23 cellular contexts compared by ENCODE assay signal in genomic region chr20:58069796-58070663, GRCh38.
A peak's percentile ranks its signal among the peaks of the same experiment; 100 is the strongest.
DNase-seq lines count a peak whose midpoint lies in the region; ATAC-seq, FAIRE-seq and TF ChIP-seq lines count a peak whose summit lies in the region.
"Had no signal": no experiment of that assay in that cellular context is flagged by ENCODE, and none has a peak within 500 bp of the region (broad histone marks: within the 10 kb centered on the region; RNA-seq: fewer than 3 reads in every experiment).

No MANE protein-coding gene starts in this region.

- H3K14ac ChIP-seq in H1 (ENCODE audit: insufficient read length), result no peak overlapping the region

- H3K4me2 ChIP-seq in H1 (ENCODE audit: insufficient read depth in 1 of 2, low read depth in 2 of 2, low read length in 2 of 2) (no peak overlapping the region), neural progenitor cell (no peak overlapping the region)
- H3K4me2 ChIP-seq: BLaER1 treated with 17β-estradiol and CSF1 and Interleukin-3, amounts not matched to agents 10 nM and 100 nM had no signal

- H3K9me3 ChIP-seq in H1 (ENCODE audit: insufficient read depth in 2 of 2, low read depth in 1 of 2, low read length in 1 of 2), result no peaks in the 10 kb centered on the region
- H3K9me3 ChIP-seq in neural progenitor cell (ENCODE audit: low read depth), result no peaks in the 10 kb centered on the region

- no peak overlapping the region for H3K18ac ChIP-seq in H1 (ENCODE audit: extremely low read depth, low read length)

- WGBS in H1 (ENCODE audit: extremely low coverage in 1 of 2, insufficient coverage in 1 of 2, insufficient read length in 1 of 2, insufficient replicate concordance in 2 of 2, low coverage in 1 of 2, low lambda C conversion rate in 2 of 2, missing lambda C conversion rate in 1 of 2), 2 experiments, result 92% methylated on average over 14 of the region's 16 CpGs; no CpG with 5 or more reads in 1 of the 2 experiments

- no peak overlapping the region for H3K56ac ChIP-seq in H1 (replicated peaks; ENCODE audit: insufficient read length, low read depth, low read length)

- H3K9ac ChIP-seq in H1 (replicated peaks in 1 of 4; ENCODE audit: extremely low read depth in 1 of 4, low read depth in 3 of 4, low read length in 3 of 4) (no peak overlapping the region), neural progenitor cell (no peak overlapping the region)
- H3K9ac ChIP-seq: BLaER1 treated with 17β-estradiol and CSF1 and Interleukin-3, amounts not matched to agents 10 nM and 100 nM had no signal

- H2BK120ac ChIP-seq in H1 (replicated peaks; ENCODE audit: low read depth, low read length), result no peak overlapping the region

- H3K27ac Mint-ChIP-seq in activated CD8-positive, alpha-beta memory T cell treated with anti-CD3 and anti-CD28 coated beads, Interleukin-2, amount 10 ng/mL, durations not matched to agents 7 days and 5 days, result no peak overlapping the region
- H3K27ac Mint-ChIP-seq in neural progenitor cell, result peak overlapping the region; percentile 37
- H3K27ac Mint-ChIP-seq: CD8-positive, alpha-beta T cell; H9 had no signal

- TF ChIP-seq EP300 in H1 (IDR thresholded peaks at IDR 0.05; ENCODE audit: borderline replicate concordance in 1 of 2, low read depth in 2 of 2, low read length in 2 of 2), result no peak

- POLR2A ChIA-PET in H1 (lab: Charles Lee; ENCODE audit: partially characterized antibody), result no interaction called here

- H3K4me3 ChIP-seq in H1 (ENCODE audit: extremely low read depth in 1 of 4, insufficient read depth in 2 of 4, low read depth in 3 of 4, low read length in 4 of 4), result no peak overlapping the region
- no peak overlapping the region for H3K4me3 ChIP-seq in neural progenitor cell
- H3K4me3 ChIP-seq: BLaER1 treated with 17β-estradiol and CSF1 and Interleukin-3, amounts not matched to agents 10 nM and 100 nM had no signal

- no peak overlapping the region for H2BK12ac ChIP-seq in H1 (ENCODE audit: low read depth, low read length)

- H4K5ac ChIP-seq in H1 (ENCODE audit: insufficient read length, low read depth, low read length), result no peak overlapping the region

- H3K4me1 Mint-ChIP-seq in activated CD8-positive, alpha-beta memory T cell treated with anti-CD3 and anti-CD28 coated beads, Interleukin-2, amount 10 ng/mL, durations not matched to agents 7 days and 5 days, result peaks cover 4% of the 10 kb centered on the region
- H3K4me1 Mint-ChIP-seq in neural progenitor cell, result peaks cover 9% of the 10 kb centered on the region

- peak; percentile 22 for DNase-seq in activated CD8-positive, alpha-beta memory T cell treated with anti-CD3 and anti-CD28 coated beads, Interleukin-2, amount 10 ng/mL, durations not matched to agents 7 days and 5 days
- DNase-seq in H1 (ENCODE audit: low read depth in 1 of 2, low spot score in 2 of 2), result peak in 1 of 2 experiments; percentile 36
- no peak for DNase-seq in neural progenitor cell (ENCODE audit: low spot score)
- DNase-seq in urothelium cell line (ENCODE audit: low spot score), result peak; percentile 6
- no peak for DNase-seq in T-helper 9 cell
- no peak for DNase-seq in NK-92 treated with Interleukin-12 subunit alpha and Interleukin-12 subunit beta, amount 100 ng/mL, for 24 hours (lab: John Stamatoyannopoulos, UW)
- DNase-seq: H9, Karpas-422, NCI-H1417 treated with DMSO at 0.1 percent for 48 hours, NCI-H187 treated with DMSO at 0.1 percent for 48 hours, NCI-H226, NCI-H524, NCI-H82, PC-3, RPMI8226, SIG-M5 had no signal

- no peaks in the 10 kb centered on the region for H3K36me3 Mint-ChIP-seq in activated CD8-positive, alpha-beta memory T cell treated with anti-CD3 and anti-CD28 coated beads, Interleukin-2, amount 10 ng/mL, durations not matched to agents 7 days and 5 days
- no peaks in the 10 kb centered on the region for H3K36me3 Mint-ChIP-seq in neural progenitor cell
- H3K36me3 Mint-ChIP-seq: CD8-positive, alpha-beta T cell; IgD-negative memory B cell had no signal

- H3K27ac ChIP-seq in H1 (ENCODE audit: low read depth, low read length) (no peak overlapping the region), neural progenitor cell (no peak overlapping the region)
- H3K27ac ChIP-seq: BLaER1 treated with 17β-estradiol and CSF1 and Interleukin-3, amounts not matched to agents 10 nM and 100 nM; HL-60 had no signal

- no peak overlapping the region for H3K23ac ChIP-seq in H1 (ENCODE audit: insufficient read length)

- H2AK5ac ChIP-seq in H1 (ENCODE audit: low read depth, low read length), result no peak overlapping the region

- H3K27me3 ChIP-seq in H1 (replicated peaks in 1 of 4; ENCODE audit: control insufficient read depth in 3 of 4, extremely low read depth in 1 of 4, insufficient read depth in 3 of 4, low read length in 3 of 4) (no peaks in the 10 kb centered on the region; a peak in 1 of 7 replicates), neural progenitor cell (no peaks in the 10 kb centered on the region)
- H3K27me3 ChIP-seq: BLaER1 treated with 17β-estradiol and CSF1 and Interleukin-3, amounts not matched to agents 10 nM and 100 nM had no signal

- H2BK5ac ChIP-seq in H1 (ENCODE audit: low read depth, low read length), result no peak overlapping the region

- no peaks in the 10 kb centered on the region for H3F3A ChIP-seq in neural progenitor cell (ENCODE audit: low read depth)

- H4K20me1 ChIP-seq in H1 (replicated peaks in 1 of 2; ENCODE audit: control insufficient read depth in 1 of 2, insufficient read depth in 2 of 2, low read length in 2 of 2) (no peaks in the 10 kb centered on the region), neural progenitor cell (ENCODE audit: low read depth) (no peaks in the 10 kb centered on the region)
- H4K20me1 ChIP-seq: BLaER1 treated with 17β-estradiol and CSF1 and Interleukin-3, amounts not matched to agents 10 nM and 100 nM had no signal

- H3K4ac ChIP-seq in H1 (replicated peaks; ENCODE audit: insufficient read length, low read depth, low read length), result no peak overlapping the region

- H4K8ac ChIP-seq in H1 (ENCODE audit: extremely low read depth, insufficient read depth, low read length), result no peak overlapping the region

- no peak overlapping the region for H2BK15ac ChIP-seq in H1 (ENCODE audit: low read length)

- FAIRE-seq in H1 (lab: Jason Lieb, UNC), result no peak
- no peak for FAIRE-seq in urothelium cell line (lab: Jason Lieb, UNC)
- FAIRE-seq: D721Med, GM12892 had no signal

- H3K4me3 Mint-ChIP-seq in activated CD8-positive, alpha-beta memory T cell treated with anti-CD3 and anti-CD28 coated beads, Interleukin-2, amount 10 ng/mL, durations not matched to agents 7 days and 5 days, result no peak overlapping the region
- H3K4me3 Mint-ChIP-seq in neural progenitor cell, result no peak overlapping the region
- H3K4me3 Mint-ChIP-seq: CD8-positive, alpha-beta T cell; H9; IgD-negative memory B cell had no signal

- no peaks in the 10 kb centered on the region for H3K27me3 Mint-ChIP-seq in activated CD8-positive, alpha-beta memory T cell treated with anti-CD3 and anti-CD28 coated beads, Interleukin-2, amount 10 ng/mL, durations not matched to agents 7 days and 5 days
- H3K27me3 Mint-ChIP-seq in neural progenitor cell (ENCODE audit: insufficient read depth, low read depth), result peaks cover 7% of the 10 kb centered on the region

- no peak for TF ChIP-seq POLR2A in H1 (IDR thresholded peaks at IDR 0.05; ENCODE audit: control extremely low read depth in 1 of 2, low read depth in 2 of 2, low read length in 2 of 2)

- CTCF ChIA-PET in activated CD8-positive, alpha-beta memory T cell treated with anti-CD3 and anti-CD28 coated beads, Interleukin-2, amount 10 ng/mL, durations not matched to agents 7 days and 5 days (lab: Charles Lee), result no interaction called here
- CTCF ChIA-PET in H1 (lab: Charles Lee; ENCODE audit: partially characterized antibody), result interaction anchor here (0.9 to 2.4 kb wide), 4 partner anchors 17 to 447 kb away, joined by 3 to 5 read pairs (median 4); no protein-coding TSS in a partner anchor

- no peak for TF ChIP-seq CTCF in H1 (IDR thresholded peaks at IDR 0.05; ENCODE audit: control extremely low read depth in 1 of 3, insufficient read depth in 1 of 3, low read depth in 1 of 3, low read length in 3 of 3)
- no peak for TF ChIP-seq CTCF in neural progenitor cell (IDR thresholded peaks at IDR 0.05)

- ATAC-seq in activated CD8-positive, alpha-beta memory T cell treated with anti-CD3 and anti-CD28 coated beads, Interleukin-2, amount 10 ng/mL, durations not matched to agents 7 days and 5 days, result no peak
- no peak for ATAC-seq in esophagus mucosa
- ATAC-seq: CD8-positive, alpha-beta T cell; PC-3 had no signal

- H2AFZ ChIP-seq in H1 (ENCODE audit: low read length) (no peak overlapping the region), neural progenitor cell (replicated peaks) (no peak overlapping the region)

- H4K91ac ChIP-seq in H1 (replicated peaks; ENCODE audit: insufficient read length, low read length), result no peak overlapping the region

- H3K36me3 ChIP-seq in H1 (ENCODE audit: control insufficient read depth in 2 of 4, insufficient read depth in 4 of 4, low read length in 3 of 4), result no peaks in the 10 kb centered on the region
- no peaks in the 10 kb centered on the region for H3K36me3 ChIP-seq in neural progenitor cell
- H3K36me3 ChIP-seq: BLaER1 treated with 17β-estradiol and CSF1 and Interleukin-3, amounts not matched to agents 10 nM and 100 nM had no signal

- no peaks in the 10 kb centered on the region for H3K9me3 Mint-ChIP-seq in activated CD8-positive, alpha-beta memory T cell treated with anti-CD3 and anti-CD28 coated beads, Interleukin-2, amount 10 ng/mL, durations not matched to agents 7 days and 5 days (ENCODE audit: low read depth)
- no peaks in the 10 kb centered on the region for H3K9me3 Mint-ChIP-seq in neural progenitor cell
- H3K9me3 Mint-ChIP-seq: CD8-positive, alpha-beta T cell; H9 had no signal

- no peaks in the 10 kb centered on the region for H3K79me2 ChIP-seq in H1 (ENCODE audit: control insufficient read depth in 1 of 2, insufficient read depth in 2 of 2, low read length in 2 of 2)
- H3K79me2 ChIP-seq in neural progenitor cell (ENCODE audit: low read depth), result no peaks in the 10 kb centered on the region

- H2BK20ac ChIP-seq in H1 (ENCODE audit: low read length), result 0 out of 2 replicates have a peak overlapping the region, but pooled peaks have one; percentile 26

- H3K23me2 ChIP-seq in H1 (ENCODE audit: low read depth, low read length), result no peaks in the 10 kb centered on the region

- H3K4me1 ChIP-seq in H1 (replicated peaks in 1 of 4; ENCODE audit: control insufficient read depth in 3 of 4, insufficient read depth in 4 of 4, low read length in 3 of 4) (no peaks in the 10 kb centered on the region; a peak in 3 of 7 replicates), neural progenitor cell (no peaks in the 10 kb centered on the region)

- no peak for TF ChIP-seq RAD21 in H1 (IDR thresholded peaks at IDR 0.05 in 1 of 2, conservative IDR thresholded peaks at IDR 0.05 in 1 of 2; ENCODE audit: low read depth in 2 of 2, low read length in 2 of 2)

- H3K79me1 ChIP-seq in H1 (ENCODE audit: low read depth, low read length), result no peaks in the 10 kb centered on the region

TF ChIP-seq in H1, 55 proteins besides CTCF, POLR2A, EP300 and RAD21:
- TF ChIP-seq SUZ12 (IDR thresholded peaks at IDR 0.05; ENCODE audit: low read length) (no peak), SP2 (IDR thresholded peaks at IDR 0.05; ENCODE audit: low read length) (no peak)

Comparison
In these comparisons a context has a peak if more than half of its experiments do, and no peak if none do; other contexts are left out.
1. DNase-seq: peak in activated CD8-positive, alpha-beta memory T cell treated with anti-CD3 and anti-CD28 coated beads, Interleukin-2, amount 10 ng/mL, durations not matched to agents 7 days and 5 days (single experiment) and urothelium cell line (single experiment); none in neural progenitor cell (single experiment), T-helper 9 cell (single experiment) and NK-92 treated with Interleukin-12 subunit alpha and Interleukin-12 subunit beta, amount 100 ng/mL, for 24 hours (single experiment).